In the genomic region with DNA sequence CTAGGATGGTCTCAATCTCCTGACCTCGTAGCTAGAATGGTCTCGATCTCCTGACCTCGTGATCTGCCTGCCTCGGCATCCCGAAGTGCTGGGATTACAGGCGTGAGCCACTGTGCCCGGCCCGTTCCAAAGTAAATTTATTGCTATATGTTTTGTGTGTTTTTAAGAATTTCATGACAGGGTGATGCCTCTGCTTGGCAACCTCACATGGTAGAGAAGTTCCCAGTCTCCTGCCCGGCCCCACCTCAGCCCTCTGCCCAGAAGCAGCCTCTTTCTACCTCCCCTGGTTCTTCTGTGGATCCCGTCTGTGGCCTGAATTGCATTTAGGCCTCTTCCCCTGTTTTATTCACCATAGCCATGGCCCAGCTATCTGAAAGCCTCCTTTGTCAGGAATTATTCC, we compare ENCODE assay signal across 15 cellular contexts.
"Had no signal": no experiment of that assay in that cellular context is flagged by ENCODE, and none has a peak within 500 bp of the region (broad histone marks: within the 10 kb centered on the region; RNA-seq: fewer than 3 reads in every experiment).

No MANE protein-coding gene starts in this region.

- H3K9me3 Mint-ChIP-seq: neural progenitor cell; stimulated activated effector memory CD8-positive, alpha-beta T cell treated with anti-CD3 and anti-CD28 coated beads, Interleukin-12 subunit alpha, Interleukin-12 subunit beta, amount 100 ng/mL, for 72 hours had no signal

- H3K9ac ChIP-seq: neural progenitor cell had no signal

- H3K4me3 Mint-ChIP-seq: neural progenitor cell; stimulated activated effector memory CD8-positive, alpha-beta T cell treated with anti-CD3 and anti-CD28 coated beads, Interleukin-12 subunit alpha, Interleukin-12 subunit beta, amount 100 ng/mL, for 72 hours had no signal

- DNase-seq: activated CD4-positive, alpha-beta T cell treated with anti-CD3 and anti-CD28 coated beads, Interleukin-2, amount 50 U/mL, for 1 hour; activated CD4-positive, CD25-positive, alpha-beta regulatory T cell; activated naive CD4-positive, alpha-beta T cell; cortex of kidney; effector memory CD4-positive, alpha-beta T cell; foreskin keratinocyte; glutamatergic neuron; left ventricle myocardium superior; mesendoderm; ovary; stimulated activated CD4-positive, alpha-beta T cell treated with anti-CD3 and anti-CD28 coated beads, Interleukin-12 subunit alpha, Interleukin-12 subunit beta, amount 100 ng/mL, for 4 hours; stimulated activated CD4-positive, alpha-beta T cell treated with anti-CD3 and anti-CD28 coated beads, Interleukin-2, amount 100 ng/mL, for 24 hours; thyroid gland had no signal

- H3K4me2 ChIP-seq: neural progenitor cell had no signal

- ATAC-seq: foreskin keratinocyte; left ventricle myocardium superior; stimulated activated effector memory CD8-positive, alpha-beta T cell treated with anti-CD3 and anti-CD28 coated beads, Interleukin-12 subunit alpha, Interleukin-12 subunit beta, amount 100 ng/mL, for 72 hours had no signal

- H3K27me3 ChIP-seq: foreskin keratinocyte, neural progenitor cell, ovary, thyroid gland had no signal

- H3K4me3 ChIP-seq: neural progenitor cell, ovary, thyroid gland had no signal

- H3K4me1 ChIP-seq: foreskin keratinocyte, neural progenitor cell had no signal

- H2AFZ ChIP-seq: neural progenitor cell had no signal

- H3K9me3 ChIP-seq: ovary, thyroid gland had no signal

- H3K36me3 Mint-ChIP-seq: stimulated activated effector memory CD8-positive, alpha-beta T cell treated with anti-CD3 and anti-CD28 coated beads, Interleukin-12 subunit alpha, Interleukin-12 subunit beta, amount 100 ng/mL, for 72 hours had no signal

- H3K36me3 ChIP-seq: neural progenitor cell, ovary had no signal

- H3K27ac ChIP-seq: foreskin keratinocyte, neural progenitor cell, ovary, thyroid gland had no signal

- H3K27ac Mint-ChIP-seq: neural progenitor cell; stimulated activated effector memory CD8-positive, alpha-beta T cell treated with anti-CD3 and anti-CD28 coated beads, Interleukin-12 subunit alpha, Interleukin-12 subunit beta, amount 100 ng/mL, for 72 hours had no signal
